In genomic region chr4:144809056-144809640, GRCh38 we compare ENCODE assay signal across 26 cellular contexts.
DNase-seq lines count a peak whose midpoint lies in the region; ATAC-seq, FAIRE-seq and TF ChIP-seq lines count a peak whose summit lies in the region.
"Had no signal": no experiment of that assay in that cellular context is flagged by ENCODE, and none has a peak within 500 bp of the region (broad histone marks: within the 10 kb centered on the region; RNA-seq: fewer than 3 reads in every experiment).

No MANE protein-coding gene starts in this region.

- no peak for ATAC-seq in GM21360 (IDR thresholded peaks at IDR 0.05; ENCODE audit: unreplicated experiment)
- ATAC-seq: right cardiac atrium had no signal

- peaks cover 3% of the 10 kb centered on the region for H3K36me3 Mint-ChIP-seq in endothelial cell (ENCODE audit: low read depth, unreplicated experiment)
- peaks cover 26% of the 10 kb centered on the region for H3K36me3 Mint-ChIP-seq in neural crest cell (ENCODE audit: low read depth)

- H3K27me3 Mint-ChIP-seq in endothelial cell (ENCODE audit: unreplicated experiment), result no peaks in the 10 kb centered on the region
- no peaks in the 10 kb centered on the region for H3K27me3 Mint-ChIP-seq in neural crest cell (ENCODE audit: low read depth)
- H3K27me3 Mint-ChIP-seq: central memory CD8-positive, alpha-beta T cell had no signal

- DNase-seq in ELF-1 (ENCODE audit: low read depth, low spot score), result peak; percentile 73
- DNase-seq in NCI-H69 (lab: John Stamatoyannopoulos, UW), result peak; percentile 10
- DNase-seq in endothelial cell (ENCODE audit: low spot score), result no peak
- DNase-seq in neural crest cell (ENCODE audit: low read depth, low spot score), result no peak
- DNase-seq in GM12892 (ENCODE audit: insufficient read length), result no peak
- DNase-seq in RWPE1 (ENCODE audit: low spot score), result no peak
- no peak for DNase-seq in RPMI8226
- DNase-seq: activated CD4-positive, CD25-positive, alpha-beta regulatory T cell treated with anti-CD3 and anti-CD28 coated beads, Interleukin-2, amount 50 U/mL, for 72 hours; activated naive CD4-positive, alpha-beta T cell treated with anti-CD3 and anti-CD28 coated beads, Interleukin-2, amount 50 U/mL, for 16 hours; aorta; erythroblast; foreskin fibroblast; GOT3; IMR-90; kidney glomerular epithelial cell; NCI-H1417 treated with DMSO at 0.1 percent for 48 hours; NCI-H2107; ovary; right cardiac atrium; stomach; T-helper 9 cell had no signal

- CTCF ChIA-PET in RWPE1 (lab: Yijun Ruan, JAX), result no interaction called here

- H3K9me3 Mint-ChIP-seq in endothelial cell (ENCODE audit: unreplicated experiment), result peaks cover 4% of the 10 kb centered on the region
- peaks cover 15% of the 10 kb centered on the region for H3K9me3 Mint-ChIP-seq in neural crest cell

- H3K4me1 Mint-ChIP-seq in endothelial cell (ENCODE audit: unreplicated experiment) (no peaks in the 10 kb centered on the region), neural crest cell (peaks cover 4% of the 10 kb centered on the region)
- H3K4me1 Mint-ChIP-seq: central memory CD8-positive, alpha-beta T cell had no signal

- no peak for TF ChIP-seq CTCF in endothelial cell (IDR thresholded peaks at IDR 0.05; ENCODE audit: unreplicated experiment)
- TF ChIP-seq CTCF in neural crest cell (conservative IDR thresholded peaks at IDR 0.05), result no peak
- no peak for TF ChIP-seq CTCF in RWPE1 (conservative IDR thresholded peaks at IDR 0.05; ENCODE audit: low read depth)

- H3K27ac ChIP-seq in RWPE1, result no peak overlapping the region
- H3K27ac ChIP-seq: BLaER1, HL-60, ovary, stomach, tibial nerve had no signal

- FAIRE-seq in GM12892 (lab: Jason Lieb, UNC), result no peak

- H3K27ac Mint-ChIP-seq in endothelial cell (ENCODE audit: unreplicated experiment) (no peak overlapping the region), neural crest cell (ENCODE audit: unreplicated experiment) (peak overlapping the region; percentile 96)

- no peak for TF ChIP-seq POLR2A in GM12892 (IDR thresholded peaks at IDR 0.05; ENCODE audit: low read depth, low read length)

- H3K4me3 Mint-ChIP-seq in endothelial cell (ENCODE audit: unreplicated experiment), result peak overlapping the region; percentile 60
- H3K4me3 Mint-ChIP-seq in neural crest cell, result peak overlapping the region; percentile 95
- H3K4me3 Mint-ChIP-seq: central memory CD8-positive, alpha-beta T cell had no signal

- POLR2A ChIA-PET in RWPE1 (lab: Yijun Ruan, JAX; ENCODE audit: low non-redundant PET), result no interaction called here

Comparison
In these comparisons a context has a peak if more than half of its experiments do, and no peak if none do; other contexts are left out.
1. DNase-seq: peak in ELF-1 (single experiment) and NCI-H69 (single experiment); none in endothelial cell (single experiment), neural crest cell (single experiment), GM12892 (single experiment), RWPE1 (single experiment) and RPMI8226 (single experiment).